ENCODE assay signal across 15 cellular contexts in the genomic region with DNA sequence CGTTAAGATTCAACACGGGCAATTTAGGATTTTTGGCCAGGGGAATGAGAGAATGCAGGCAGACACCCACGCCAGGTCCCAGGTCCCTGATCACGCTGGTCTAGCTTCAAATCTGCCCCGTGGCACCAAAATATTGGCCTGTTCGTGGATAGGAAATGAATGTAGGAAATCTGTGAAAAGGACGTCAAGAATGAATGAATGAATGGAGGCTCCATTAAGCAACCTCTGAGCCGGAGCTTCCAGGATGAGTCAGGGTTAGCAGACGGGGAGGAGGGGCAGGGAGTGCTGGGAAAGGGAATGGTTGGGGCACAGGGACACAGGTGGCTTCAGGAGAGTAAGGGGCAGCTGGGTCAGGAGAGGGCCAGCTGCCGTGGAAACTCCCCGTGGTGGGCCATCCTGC. TPM values are rescaled to one million over a fixed set of nuclear protein-coding genes. Genes with fewer than 3 reads are reported as not detected.
DNase-seq lines count a peak whose midpoint lies in the region; ATAC-seq, FAIRE-seq and TF ChIP-seq lines count a peak whose summit lies in the region.
"Had no signal": no experiment of that assay in that cellular context is flagged by ENCODE, and none has a peak within 500 bp of the region (broad histone marks: within the 10 kb centered on the region; RNA-seq: fewer than 3 reads in every experiment).

No MANE protein-coding gene starts in this region.

- no peaks in the 10 kb centered on the region for H3K9me3 ChIP-seq in MG63
- H3K9me3 ChIP-seq: prostate gland had no signal

- no peaks in the 10 kb centered on the region for H3K36me3 Mint-ChIP-seq in endothelial cell (ENCODE audit: low read depth, unreplicated experiment)
- H3K36me3 Mint-ChIP-seq: CD8-positive, alpha-beta T cell had no signal

- DNase-seq in DMS53 treated with DMSO at 0.1 percent for 48 hours (lab: John Stamatoyannopoulos, UW; ENCODE audit: unreplicated experiment) (peak; percentile 76), MG63 (peak; percentile 64), bronchial epithelial cell (ENCODE audit: low read depth) (peak; percentile 75), left kidney (ENCODE audit: low read depth, low spot score) (peak; percentile 56), endothelial cell (ENCODE audit: low spot score) (no peak), cerebellum (ENCODE audit: low spot score) (no peak)
- DNase-seq: activated T-cell treated with anti-CD3 and anti-CD28 coated beads, Interleukin-2, amount 50 U/mL, for 24 hours; CD8-positive, alpha-beta T cell; NCI-H2081 treated with DMSO at 0.1 percent for 48 hours had no signal

- H3K27me3 ChIP-seq in MG63 (no peaks in the 10 kb centered on the region), bronchial epithelial cell (ENCODE audit: control insufficient read depth, insufficient read depth, low read length) (no peaks in the 10 kb centered on the region)

- FAIRE-seq in bronchial epithelial cell (lab: Jason Lieb, UNC) = peak; percentile 23

- H3K4me3 ChIP-seq in MG63 (no peak overlapping the region), bronchial epithelial cell (ENCODE audit: low read depth, low read length) (no peak overlapping the region)
- H3K4me3 ChIP-seq: prostate gland had no signal

- H3K36me3 ChIP-seq in MG63 (no peaks in the 10 kb centered on the region), bronchial epithelial cell (ENCODE audit: control insufficient read depth, insufficient read depth, low read length) (no peaks in the 10 kb centered on the region)
- H3K36me3 ChIP-seq: prostate gland had no signal

- H3K27ac Mint-ChIP-seq in endothelial cell (ENCODE audit: unreplicated experiment) = no peak overlapping the region
- H3K27ac Mint-ChIP-seq: activated T-cell treated with anti-CD3 and anti-CD28 coated beads, Interleukin-2, amount 50 U/mL, for 24 hours; CD8-positive, alpha-beta T cell; dendritic cell treated with granulocyte-macrophage colony-stimulating factor and Interleukin-4, amounts not matched to agents 40 ng/mL and 50 ng/mL, for 4 days; T-helper 1 cell treated with Interleukin-12 subunit alpha and Interleukin-12 subunit beta and Interleukin-4 antibody, amounts not matched to agents 30 μg/mL and 1 μg/mL, for 36 hours had no signal

- peaks cover 6% of the 10 kb centered on the region for H3K27me3 Mint-ChIP-seq in endothelial cell (ENCODE audit: unreplicated experiment)

- H3K4me1 Mint-ChIP-seq in endothelial cell (ENCODE audit: unreplicated experiment) = no peaks in the 10 kb centered on the region

- TF ChIP-seq CTCF in bronchial epithelial cell (IDR thresholded peaks at IDR 0.05; ENCODE audit: insufficient read depth, low read length, severe bottlenecking) (no peak), endothelial cell (IDR thresholded peaks at IDR 0.05; ENCODE audit: unreplicated experiment) (no peak)

- H3K4me3 Mint-ChIP-seq in endothelial cell (ENCODE audit: unreplicated experiment) = no peak overlapping the region
- H3K4me3 Mint-ChIP-seq: activated T-cell treated with anti-CD3 and anti-CD28 coated beads, Interleukin-2, amount 50 U/mL, for 24 hours; CD8-positive, alpha-beta T cell; dendritic cell treated with granulocyte-macrophage colony-stimulating factor and Interleukin-4, amounts not matched to agents 40 ng/mL and 50 ng/mL, for 4 days; T-helper 1 cell treated with Interleukin-12 subunit alpha and Interleukin-12 subunit beta and Interleukin-4 antibody, amounts not matched to agents 30 μg/mL and 1 μg/mL, for 36 hours had no signal

- no peak for ATAC-seq in GM18858 (IDR thresholded peaks at IDR 0.05; ENCODE audit: unreplicated experiment)
- ATAC-seq in HG02623 (IDR thresholded peaks at IDR 0.05; ENCODE audit: unreplicated experiment) = no peak
- ATAC-seq: CD8-positive, alpha-beta T cell; left lobe of liver had no signal

- H3K9me3 Mint-ChIP-seq in endothelial cell (ENCODE audit: unreplicated experiment) = no peaks in the 10 kb centered on the region
- H3K9me3 Mint-ChIP-seq: activated T-cell treated with anti-CD3 and anti-CD28 coated beads, Interleukin-2, amount 50 U/mL, for 24 hours; CD8-positive, alpha-beta T cell; dendritic cell treated with granulocyte-macrophage colony-stimulating factor and Interleukin-4, amounts not matched to agents 40 ng/mL and 50 ng/mL, for 4 days; T-helper 1 cell treated with Interleukin-12 subunit alpha and Interleukin-12 subunit beta and Interleukin-4 antibody, amounts not matched to agents 30 μg/mL and 1 μg/mL, for 36 hours had no signal

RNA-seq across cellular contexts. Expression of a gene that starts 4.2 kb away (rescaled TPM):
- total RNA-seq in MG63 (2014; rRNA removed; shearing (Covaris generic); ENCODE audit: low replicate concordance) = 0.49 TPM in 1 of 2 replicates, not detected in the other
- total RNA-seq in bronchial epithelial cell = 3.4 and 17.2 TPM in 2 replicates
- total RNA-seq in endothelial cell (ENCODE audit: unreplicated experiment) = 0.62 TPM
- total RNA-seq in cerebellum = not detected
- total RNA-seq: CD8-positive, alpha-beta T cell; left lobe of liver had no signal

RNA-seq across cellular contexts. Expression of a gene that starts 44.5 kb away (rescaled TPM):
- total RNA-seq in MG63 (2014; rRNA removed; shearing (Covaris generic); ENCODE audit: low replicate concordance) = not detected in 2 replicates
- 1.3 and 1.8 TPM in 2 replicates for total RNA-seq in bronchial epithelial cell
- total RNA-seq in endothelial cell (ENCODE audit: unreplicated experiment) = 3.0 TPM
- 7.0 TPM for total RNA-seq in cerebellum

RNA-seq across cellular contexts. Expression of a gene that starts 50.4 kb away (rescaled TPM):
- not detected in 2 replicates for total RNA-seq in MG63 (2014; rRNA removed; shearing (Covaris generic); ENCODE audit: low replicate concordance)
- total RNA-seq in bronchial epithelial cell (under 0.01 and 0.64 TPM in 2 replicates), endothelial cell (ENCODE audit: unreplicated experiment) (not detected), cerebellum (not detected)
- total RNA-seq: CD8-positive, alpha-beta T cell; left lobe of liver had no signal

RNA-seq across cellular contexts. Expression of a gene that starts 58.7 kb away (rescaled TPM):
- not detected in 2 replicates for total RNA-seq in MG63 (2014; rRNA removed; shearing (Covaris generic); ENCODE audit: low replicate concordance)
- total RNA-seq in bronchial epithelial cell (21.9 and 62.3 TPM in 2 replicates), endothelial cell (ENCODE audit: unreplicated experiment) (0.64 TPM), cerebellum (not detected)

Comparison
In these comparisons a context has a peak if more than half of its experiments do, and no peak if none do; other contexts are left out.
1. DNase-seq: peak in DMS53 treated with DMSO at 0.1 percent for 48 hours (single experiment), MG63 (single experiment), bronchial epithelial cell (single experiment) and left kidney (single experiment); none in endothelial cell (single experiment) and cerebellum (single experiment).